Comparison of ENCODE assay signal across 14 cellular contexts in genomic region chr14:69464829-69465228, GRCh38. TPM values are rescaled to one million over a fixed set of nuclear protein-coding genes. Genes with fewer than 3 reads are reported as not detected.
DNase-seq lines count a peak whose midpoint lies in the region; ATAC-seq, FAIRE-seq and TF ChIP-seq lines count a peak whose summit lies in the region.
"Had no signal": no experiment of that assay in that cellular context is flagged by ENCODE, and none has a peak within 500 bp of the region (broad histone marks: within the 10 kb centered on the region; RNA-seq: fewer than 3 reads in every experiment).

No MANE protein-coding gene starts in this region.

- no peak for ATAC-seq in GM19035 (IDR thresholded peaks at IDR 0.05; ENCODE audit: unreplicated experiment)

- peak overlapping the region; percentile 43 for H3K4me3 Mint-ChIP-seq in astrocyte (ENCODE audit: unreplicated experiment)
- H3K4me3 Mint-ChIP-seq: activated naive CD8-positive, alpha-beta T cell treated with anti-CD3 and anti-CD28 coated beads for 36 hours had no signal

- H3K27ac ChIP-seq in AG04450 (ENCODE audit: low read depth, low read length) (peak overlapping the region; percentile 91), astrocyte (ENCODE audit: low read depth, low read length) (peak overlapping the region; percentile 87)
- H3K27ac ChIP-seq: BLaER1 treated with 17β-estradiol and CSF1 and Interleukin-3, amounts not matched to agents 10 nM and 100 nM; Peyer's patch had no signal

- DNase-seq in AG04450 (ENCODE audit: low read depth, low spot score) = peak; percentile 81
- DNase-seq in HT1080 (ENCODE audit: low read depth) = peak; percentile 98
- peak; percentile 95 for DNase-seq in astrocyte (ENCODE audit: low read depth)
- peak; percentile 66 for DNase-seq in islet precursor cell
- DNase-seq in stimulated activated CD4-positive, alpha-beta T cell treated with anti-CD3 and anti-CD28 coated beads, Interleukin-12 subunit alpha, Interleukin-12 subunit beta, amount 100 ng/mL, for 4 hours = no peak
- DNase-seq in occipital lobe (lab: John Stamatoyannopoulos, UW) = no peak
- no peak for DNase-seq in H54 (ENCODE audit: insufficient read length, low spot score)
- DNase-seq: activated naive CD8-positive, alpha-beta T cell treated with anti-CD3 and anti-CD28 coated beads for 36 hours; glutamatergic neuron; MV-4-11; NCI-H345; Peyer's patch had no signal

- no peaks in the 10 kb centered on the region for H3K9me3 ChIP-seq in AG04450 (ENCODE audit: control insufficient read depth, insufficient read depth, low read length)
- no peaks in the 10 kb centered on the region for H3K9me3 ChIP-seq in astrocyte (ENCODE audit: insufficient read depth, low read depth, low read length)
- H3K9me3 ChIP-seq: BLaER1 treated with 17β-estradiol and CSF1 and Interleukin-3, amounts not matched to agents 10 nM and 100 nM; Peyer's patch had no signal

- no peak overlapping the region for H2AFZ ChIP-seq in astrocyte (ENCODE audit: low read depth, low read length)

- peaks cover 5% of the 10 kb centered on the region for H3K4me1 Mint-ChIP-seq in astrocyte (ENCODE audit: low read depth, unreplicated experiment)
- H3K4me1 Mint-ChIP-seq: activated naive CD8-positive, alpha-beta T cell treated with anti-CD3 and anti-CD28 coated beads for 36 hours had no signal

- H3K27me3 Mint-ChIP-seq in astrocyte (ENCODE audit: low read depth, unreplicated experiment) = no peaks in the 10 kb centered on the region
- H3K27me3 Mint-ChIP-seq: activated naive CD8-positive, alpha-beta T cell treated with anti-CD3 and anti-CD28 coated beads for 36 hours had no signal

- H3K27me3 ChIP-seq in AG04450 (ENCODE audit: control insufficient read depth, insufficient read depth, low read length) (no peaks in the 10 kb centered on the region), astrocyte (ENCODE audit: insufficient read depth, low read length) (no peaks in the 10 kb centered on the region)
- H3K27me3 ChIP-seq: BLaER1 treated with 17β-estradiol and CSF1 and Interleukin-3, amounts not matched to agents 10 nM and 100 nM; Peyer's patch had no signal

- peak overlapping the region; percentile 81 for H3K4me2 ChIP-seq in astrocyte (ENCODE audit: low read length)
- H3K4me2 ChIP-seq: BLaER1 treated with 17β-estradiol and CSF1 and Interleukin-3, amounts not matched to agents 10 nM and 100 nM had no signal

- peak overlapping the region; percentile 63 for H3K9ac ChIP-seq in astrocyte (ENCODE audit: low read length)
- H3K9ac ChIP-seq: BLaER1 treated with 17β-estradiol and CSF1 and Interleukin-3, amounts not matched to agents 10 nM and 100 nM had no signal

- no peaks in the 10 kb centered on the region for H3K9me3 Mint-ChIP-seq in astrocyte (ENCODE audit: unreplicated experiment)
- H3K9me3 Mint-ChIP-seq: activated naive CD8-positive, alpha-beta T cell treated with anti-CD3 and anti-CD28 coated beads for 36 hours had no signal

- peaks cover 7% of the 10 kb centered on the region for H3K36me3 ChIP-seq in astrocyte (ENCODE audit: insufficient read depth, low read length)
- H3K36me3 ChIP-seq: Peyer's patch had no signal

- no peaks in the 10 kb centered on the region for H3K79me2 ChIP-seq in astrocyte (ENCODE audit: insufficient read depth, low read length)

- no peak for TF ChIP-seq POLR2A in H54 (IDR thresholded peaks at IDR 0.05; ENCODE audit: low read depth, low read length)

- H3K4me1 ChIP-seq in astrocyte (ENCODE audit: insufficient read depth, low read length) = peaks cover 11% of the 10 kb centered on the region
- H3K4me1 ChIP-seq: Peyer's patch had no signal

- POLR2A ChIA-PET in AG04450 (lab: Yijun Ruan, JAX) = interaction anchor here (1.0 to 1.6 kb wide), 2 partner anchors 10 to 67 kb away, joined by 3 to 4 read pairs; partner anchors contain the start of genes ERH and SLC39A9

- FAIRE-seq in astrocyte (lab: Jason Lieb, UNC) (peak; percentile 63), H54 (lab: Jason Lieb, UNC) (no peak)

- CTCF ChIA-PET in AG04450 (lab: Charles Lee) = interaction anchor here (1.4 to 5.1 kb wide), 2 partner anchors 10 to 222 kb away, joined by 3 to 30 read pairs; no protein-coding TSS in a partner anchor

- H3K27ac Mint-ChIP-seq in astrocyte (ENCODE audit: unreplicated experiment) = peak overlapping the region; percentile 58
- H3K27ac Mint-ChIP-seq: activated naive CD8-positive, alpha-beta T cell treated with anti-CD3 and anti-CD28 coated beads for 36 hours had no signal

- peaks cover 1% of the 10 kb centered on the region for H3K36me3 Mint-ChIP-seq in astrocyte (ENCODE audit: low read depth, unreplicated experiment)

- H4K20me1 ChIP-seq in astrocyte (ENCODE audit: insufficient read depth, low read length) = peaks cover 11% of the 10 kb centered on the region

- H3K4me3 ChIP-seq in AG04450 (ENCODE audit: low read depth, low read length) (no peak overlapping the region; the same call in 1 of the 2 replicates), astrocyte (ENCODE audit: insufficient read depth, low read depth, low read length) (peak overlapping the region; percentile 22)
- H3K4me3 ChIP-seq: BLaER1 treated with 17β-estradiol and CSF1 and Interleukin-3, amounts not matched to agents 10 nM and 100 nM; Peyer's patch had no signal

- TF ChIP-seq CTCF in AG04450 (IDR thresholded peaks at IDR 0.05; ENCODE audit: low read depth, low read length) (no peak), astrocyte (IDR thresholded peaks at IDR 0.05; ENCODE audit: insufficient read depth, low read depth, low read length) (no peak)

RNA-seq across cellular contexts. Expression of gene PLEKHD1, which starts 19.7 kb away (rescaled TPM):
- polyA plus RNA-seq in AG04450 (2011; rRNA removed) = not detected in 2 replicates
- polyA minus RNA-seq in AG04450 (2011; rRNA and poly(A)+ RNA removed) = not detected in 2 replicates
- not detected in 2 replicates for total RNA-seq in HT1080 (2014; rRNA removed; shearing (Covaris generic))
- not detected in 2 replicates for polyA plus RNA-seq in HT1080 (2015; cell fraction: cytosol; rRNA removed)
- polyA plus RNA-seq in HT1080 (2015; cell fraction: nucleus; rRNA removed) = not detected in 2 replicates
- total RNA-seq in astrocyte (0.05 and 0.14 TPM in 2 replicates), occipital lobe (0.16 TPM)
- total RNA-seq: Peyer's patch had no signal

Comparison
In these comparisons a context has a peak if more than half of its experiments do, and no peak if none do; other contexts are left out.
1. DNase-seq: peak in AG04450 (single experiment), HT1080 (single experiment), astrocyte (single experiment) and islet precursor cell (single experiment); none in stimulated activated CD4-positive, alpha-beta T cell treated with anti-CD3 and anti-CD28 coated beads, Interleukin-12 subunit alpha, Interleukin-12 subunit beta, amount 100 ng/mL, for 4 hours (single experiment), occipital lobe (single experiment) and H54 (single experiment).